21 cellular contexts compared by ENCODE assay signal in genomic region chr14:73660511-73660910, GRCh38. TPM values are rescaled to one million over a fixed set of nuclear protein-coding genes. Genes with fewer than 3 reads are reported as not detected.
"Had no signal": no experiment of that assay in that cellular context is flagged by ENCODE, and none has a peak within 500 bp of the region (broad histone marks: within the 10 kb centered on the region; RNA-seq: fewer than 3 reads in every experiment).

No MANE protein-coding gene starts in this region.

- H3K36me3 ChIP-seq: MG63 had no signal

- H3K27me3 ChIP-seq: MG63 had no signal

- H3K4me3 ChIP-seq: MG63 had no signal

- DNase-seq: activated CD4-positive, alpha-beta memory T cell treated with anti-CD3 and anti-CD28 coated beads for 36 hours; activated CD4-positive, alpha-beta T cell treated with anti-CD3 and anti-CD28 coated beads, Interleukin-2, amount 10 ng/mL, durations not matched to agents 7 days and 5 days; activated CD4-positive, CD25-positive, alpha-beta regulatory T cell; activated CD8-positive, alpha-beta memory T cell treated with anti-CD3 and anti-CD28 coated beads for 24 hours; activated effector memory CD4-positive, alpha-beta T cell treated with anti-CD3 and anti-CD28 coated beads, Interleukin-2, amount 50 U/mL, for 16 hours; activated naive CD4-positive, alpha-beta T cell treated with anti-CD3 and anti-CD28 coated beads for 36 hours; activated T-cell treated with anti-CD3 and anti-CD28 coated beads, Interleukin-2, amount 50 U/mL, for 4 hours; amygdala; cortex of kidney; MG63; NCI-H146; NCI-H187 treated with DMSO at 0.1 percent for 48 hours; NCI-H345; NCI-H510A; NCI-H526 treated with DMSO at 0.1 percent for 48 hours; SIG-M5; T-helper 17 cell; T-helper 9 cell had no signal

- H3K9me3 ChIP-seq: MG63 had no signal

- FAIRE-seq: astrocyte had no signal

- ATAC-seq: activated T-cell treated with anti-CD3 and anti-CD28 coated beads, Interleukin-2, amount 50 U/mL, for 4 hours; T-helper 17 cell had no signal

RNA-seq across cellular contexts. Expression of gene ACOT6, which starts 48.2 kb away (rescaled TPM):
- total RNA-seq: activated CD4-positive, alpha-beta memory T cell treated with anti-CD3 and anti-CD28 coated beads for 36 hours; activated CD4-positive, alpha-beta T cell treated with anti-CD3 and anti-CD28 coated beads, Interleukin-2, amount 10 ng/mL, durations not matched to agents 7 days and 5 days; activated naive CD4-positive, alpha-beta T cell treated with anti-CD3 and anti-CD28 coated beads for 36 hours; activated T-cell treated with anti-CD3 and anti-CD28 coated beads, Interleukin-2, amount 50 U/mL, for 4 hours; astrocyte; OCI-LY7; RPMI7951; T-helper 17 cell had no signal
